ENCODE assay signal across 12 cellular contexts in the genomic region with DNA sequence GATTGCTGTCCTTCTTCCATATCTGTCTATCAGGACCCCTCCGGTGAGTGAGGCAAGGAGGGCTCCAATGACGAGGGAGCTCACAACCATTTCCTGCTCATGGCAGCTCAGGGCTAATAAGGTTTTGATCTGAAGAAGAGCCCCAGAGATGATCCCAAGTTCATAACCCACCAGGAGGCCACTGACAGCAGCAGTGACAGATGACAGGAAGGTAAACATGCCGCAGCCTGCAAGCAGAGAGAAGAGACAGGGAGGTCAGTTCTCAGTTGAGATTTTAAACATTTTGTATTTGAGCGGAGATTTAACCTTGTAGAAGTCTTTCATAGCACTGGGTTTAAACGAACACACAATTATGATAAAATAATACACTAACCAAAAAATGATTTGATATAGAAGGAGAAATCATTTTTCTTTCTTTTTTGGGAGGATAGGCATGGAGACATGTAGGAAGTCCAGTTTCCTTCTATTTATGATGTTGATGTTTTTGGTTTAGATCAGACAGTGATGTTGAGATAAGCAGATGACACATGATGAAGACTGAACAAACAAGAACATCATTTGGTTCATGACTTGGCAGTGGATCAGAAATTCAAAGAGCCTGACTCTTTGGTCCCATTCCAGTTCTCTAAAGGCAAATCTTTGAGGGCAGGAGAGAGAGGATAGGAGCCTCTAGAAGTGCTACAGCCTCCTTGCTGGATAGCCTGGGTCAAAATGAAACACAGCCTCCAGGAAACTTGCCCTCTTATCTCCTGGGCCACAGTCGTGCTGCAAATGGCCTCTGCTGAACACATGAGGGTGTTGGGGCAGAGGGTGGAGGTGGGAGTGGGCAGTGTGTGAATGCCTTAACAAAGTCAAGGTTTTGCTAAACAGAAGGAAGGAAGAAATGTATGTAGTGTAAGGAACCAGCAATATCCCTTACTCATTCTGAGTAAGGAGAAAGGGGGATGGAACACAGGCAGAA. TPM values are rescaled to one million over a fixed set of nuclear protein-coding genes. Genes with fewer than 3 reads are reported as not detected.
A peak's percentile ranks its signal among the peaks of the same experiment; 100 is the strongest.
DNase-seq lines count a peak whose midpoint lies in the region; ATAC-seq and TF ChIP-seq lines count a peak whose summit lies in the region.
"Had no signal": no experiment of that assay in that cellular context is flagged by ENCODE, and none has a peak within 500 bp of the region (broad histone marks: within the 10 kb centered on the region; RNA-seq: fewer than 3 reads in every experiment).

No MANE protein-coding gene starts in this region.

- no peaks in the 10 kb centered on the region for H3K79me2 ChIP-seq in ACC112 (ENCODE audit: control insufficient read depth, insufficient read depth, low read length, unreplicated experiment)

- no peaks in the 10 kb centered on the region for H3K36me3 ChIP-seq in ACC112 (ENCODE audit: insufficient read depth, low read length)
- H3K36me3 ChIP-seq in spleen = no peaks in the 10 kb centered on the region
- H3K36me3 ChIP-seq in thyroid gland = no peaks in the 10 kb centered on the region

- no peaks in the 10 kb centered on the region for H3K9me3 ChIP-seq in spleen
- H3K9me3 ChIP-seq in thyroid gland = no peaks in the 10 kb centered on the region

- 62 to 72% (median 66%) methylated on average over 6 of the region's 6 CpGs for WGBS in spleen, 5 donors
- WGBS in thyroid gland, 2 donors = 69 to 75% methylated on average over 6 of the region's 6 CpGs

- no peak for ATAC-seq in activated CD8-positive, alpha-beta memory T cell treated with anti-CD3 and anti-CD28 coated beads, Interleukin-2, amount 10 ng/mL, durations not matched to agents 7 days and 5 days
- ATAC-seq: stimulated activated naive CD8-positive, alpha-beta T cell treated with anti-CD3 and anti-CD28 coated beads, Interleukin-15, amount 100 ng/mL, for 72 hours had no signal

- H3K4me3 ChIP-seq in ACC112 (ENCODE audit: low read depth, low read length) (no peak overlapping the region), spleen (no peak overlapping the region), thyroid gland (replicated peaks in 1 of 3) (no peak overlapping the region)

- H3K36me3 Mint-ChIP-seq in activated CD8-positive, alpha-beta memory T cell treated with anti-CD3 and anti-CD28 coated beads, Interleukin-2, amount 10 ng/mL, durations not matched to agents 7 days and 5 days = no peaks in the 10 kb centered on the region

- TF ChIP-seq POLR2A in spleen (IDR thresholded peaks at IDR 0.05) = no peak
- TF ChIP-seq POLR2A in thyroid gland (IDR thresholded peaks at IDR 0.05) = no peak

- no peaks in the 10 kb centered on the region for H3K9me3 Mint-ChIP-seq in activated CD8-positive, alpha-beta memory T cell treated with anti-CD3 and anti-CD28 coated beads, Interleukin-2, amount 10 ng/mL, durations not matched to agents 7 days and 5 days (ENCODE audit: low read depth)
- H3K9me3 Mint-ChIP-seq: CD14-positive monocyte; stimulated activated naive CD8-positive, alpha-beta T cell treated with anti-CD3 and anti-CD28 coated beads, Interleukin-15, amount 100 ng/mL, for 72 hours had no signal

- no peak overlapping the region for H2AFZ ChIP-seq in ACC112 (ENCODE audit: low read length, unreplicated experiment)

- no peaks in the 10 kb centered on the region for H3K27me3 ChIP-seq in ACC112 (ENCODE audit: insufficient read depth, low read length)
- no peaks in the 10 kb centered on the region for H3K27me3 ChIP-seq in spleen (replicated peaks in 1 of 7)
- no peaks in the 10 kb centered on the region for H3K27me3 ChIP-seq in thyroid gland

- no peak overlapping the region for H3K27ac Mint-ChIP-seq in activated CD8-positive, alpha-beta memory T cell treated with anti-CD3 and anti-CD28 coated beads, Interleukin-2, amount 10 ng/mL, durations not matched to agents 7 days and 5 days
- H3K27ac Mint-ChIP-seq: stimulated activated naive CD8-positive, alpha-beta T cell treated with anti-CD3 and anti-CD28 coated beads, Interleukin-15, amount 100 ng/mL, for 72 hours had no signal

- H3K27me3 Mint-ChIP-seq in activated CD8-positive, alpha-beta memory T cell treated with anti-CD3 and anti-CD28 coated beads, Interleukin-2, amount 10 ng/mL, durations not matched to agents 7 days and 5 days = peaks cover 6% of the 10 kb centered on the region
- H3K27me3 Mint-ChIP-seq: stimulated activated naive CD8-positive, alpha-beta T cell treated with anti-CD3 and anti-CD28 coated beads, Interleukin-15, amount 100 ng/mL, for 72 hours had no signal

- intact Hi-C loops in spleen (cut with DNase I; ENCODE audit: low total_unique reads) (no loop called here), thyroid gland (cut with DNase I) (no loop called here)

- H3K4me1 Mint-ChIP-seq in activated CD8-positive, alpha-beta memory T cell treated with anti-CD3 and anti-CD28 coated beads, Interleukin-2, amount 10 ng/mL, durations not matched to agents 7 days and 5 days = peaks cover 6% of the 10 kb centered on the region

- TF ChIP-seq CTCF in spleen (IDR thresholded peaks at IDR 0.05 in 8 of 11, conservative IDR thresholded peaks at IDR 0.05 in 3 of 11) = no peak
- no peak for TF ChIP-seq CTCF in thyroid gland (IDR thresholded peaks at IDR 0.05)

- CTCF ChIA-PET in activated CD8-positive, alpha-beta memory T cell treated with anti-CD3 and anti-CD28 coated beads, Interleukin-2, amount 10 ng/mL, durations not matched to agents 7 days and 5 days (lab: Charles Lee) = no interaction called here

- H3K27ac ChIP-seq in ACC112 (ENCODE audit: low read depth, low read length) (peak overlapping the region; percentile 18; the same call in 1 of the 2 replicates), angular gyrus (ENCODE audit: low read depth, low read length) (peak overlapping the region; percentile 50), spleen (no peak overlapping the region), thyroid gland (no peak overlapping the region)

- no peak overlapping the region for H3K4me3 Mint-ChIP-seq in activated CD8-positive, alpha-beta memory T cell treated with anti-CD3 and anti-CD28 coated beads, Interleukin-2, amount 10 ng/mL, durations not matched to agents 7 days and 5 days
- H3K4me3 Mint-ChIP-seq: stimulated activated naive CD8-positive, alpha-beta T cell treated with anti-CD3 and anti-CD28 coated beads, Interleukin-15, amount 100 ng/mL, for 72 hours had no signal

- H3K4me1 ChIP-seq in ACC112 (ENCODE audit: control insufficient read depth, insufficient read depth, low read length, unreplicated experiment) = peaks cover 5% of the 10 kb centered on the region
- no peaks in the 10 kb centered on the region for H3K4me1 ChIP-seq in spleen
- H3K4me1 ChIP-seq in thyroid gland = no peaks in the 10 kb centered on the region

- DNase-seq in NCI-H2029 (lab: John Stamatoyannopoulos, UW) (peak; percentile 16), kidney glomerular epithelial cell (lab: John Stamatoyannopoulos, UW) (peak; percentile 20), spleen (no peak), thyroid gland (no peak)
- no peak for DNase-seq in activated CD8-positive, alpha-beta memory T cell treated with anti-CD3 and anti-CD28 coated beads for 24 hours
- DNase-seq in activated CD8-positive, alpha-beta memory T cell treated with anti-CD3 and anti-CD28 coated beads, Interleukin-2, amount 10 ng/mL, durations not matched to agents 7 days and 5 days = no peak
- DNase-seq: activated naive CD4-positive, alpha-beta T cell treated with anti-CD3 and anti-CD28 coated beads, Interleukin-2, amount 50 U/mL, for 16 hours; stimulated activated CD4-positive, alpha-beta T cell treated with anti-CD3 and anti-CD28 coated beads, Interleukin-12 subunit alpha, Interleukin-12 subunit beta, amount 100 ng/mL, for 4 hours; stimulated activated naive CD8-positive, alpha-beta T cell treated with anti-CD3 and anti-CD28 coated beads, Interleukin-15, amount 100 ng/mL, for 72 hours had no signal

RNA-seq across cellular contexts. Expression of a gene that starts 22.6 kb away (rescaled TPM):
- under 1 TPM in 5 of 7 donors, not detected in 2; 0.07 to 0.26 (median 0.13) TPM for total RNA-seq in spleen
- under 1 TPM; 0.02 to 0.03 (median 0.03) TPM for polyA plus RNA-seq in spleen
- under 1 TPM; 0.09 to 0.20 TPM for total RNA-seq in activated CD8-positive, alpha-beta memory T cell treated with anti-CD3 and anti-CD28 coated beads, Interleukin-2, amount 10 ng/mL, durations not matched to agents 7 days and 5 days
- under 1 TPM; 0.56 to 0.94 (median 0.65) TPM for total RNA-seq in thyroid gland

Comparison
In these comparisons a context has a peak if more than half of its experiments do, and no peak if none do; other contexts are left out.
1. H3K27ac ChIP-seq: peak in ACC112 (single experiment) and angular gyrus (single experiment); none in spleen (0 of 8) and thyroid gland (0 of 3).
2. DNase-seq: peak in NCI-H2029 (single experiment) and kidney glomerular epithelial cell (single experiment); none in spleen (single experiment), activated CD8-positive, alpha-beta memory T cell treated with anti-CD3 and anti-CD28 coated beads for 24 hours (single experiment), activated CD8-positive, alpha-beta memory T cell treated with anti-CD3 and anti-CD28 coated beads, Interleukin-2, amount 10 ng/mL, durations not matched to agents 7 days and 5 days (single experiment) and thyroid gland (0 of 2).